ENCODE assay signal across 9 cellular contexts in the genomic region with DNA sequence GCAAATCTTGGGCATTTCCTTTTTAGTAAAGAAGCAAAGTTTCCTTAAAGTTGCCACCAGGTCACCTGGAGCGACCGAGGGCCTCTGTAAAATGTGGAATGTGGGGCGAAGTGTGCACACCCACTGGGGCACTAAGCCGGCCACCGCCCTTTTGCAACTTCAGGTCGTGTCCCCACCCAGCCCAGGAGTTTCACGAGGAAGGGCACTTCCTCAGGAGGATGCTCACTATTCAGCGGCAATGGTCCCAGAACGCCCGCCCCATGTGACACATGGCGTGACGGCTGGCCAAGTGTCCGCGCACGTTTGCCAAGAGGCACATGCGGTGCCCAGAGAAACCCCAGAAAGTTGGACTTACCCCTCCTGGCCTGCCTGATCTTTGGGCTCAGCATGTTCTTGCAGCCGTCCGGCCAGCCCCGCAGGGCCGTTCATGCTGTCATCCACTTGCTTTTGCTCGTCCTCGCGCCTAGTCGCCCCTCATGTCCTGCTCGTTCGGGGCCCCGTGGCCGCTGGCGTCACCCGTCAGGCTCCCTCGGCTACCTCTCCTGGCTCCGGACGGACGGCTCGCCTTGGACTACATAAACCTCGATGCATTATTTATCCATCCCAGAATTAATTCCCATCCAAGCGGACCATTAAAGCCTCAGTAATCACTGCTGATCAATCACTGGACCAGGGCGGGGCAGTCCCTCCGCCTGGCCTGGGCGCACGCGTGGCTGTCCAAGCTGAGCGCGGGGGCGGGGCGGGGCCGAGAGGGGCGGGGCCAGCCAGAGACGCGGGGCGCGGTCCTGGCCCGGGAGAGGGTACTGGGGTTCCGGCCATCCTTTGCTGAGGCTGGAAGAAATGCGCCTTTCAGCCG. TPM values are rescaled to one million over a fixed set of nuclear protein-coding genes. Genes with fewer than 3 reads are reported as not detected.
A peak's percentile ranks its signal among the peaks of the same experiment; 100 is the strongest.
DNase-seq lines count a peak whose midpoint lies in the region; ATAC-seq and TF ChIP-seq lines count a peak whose summit lies in the region.
"Had no signal": no experiment of that assay in that cellular context is flagged by ENCODE, and none has a peak within 500 bp of the region (broad histone marks: within the 10 kb centered on the region; RNA-seq: fewer than 3 reads in every experiment).

Gene ARHGAP22, minus strand, starts transcription at position 666 of the 856 bp plus-strand sequence. Its CDS starts 277 bp downstream, at position 389.

- peak within 1 kb of the TSS; percentile 43 for H3K4me3 ChIP-seq in iPS-18a (ENCODE audit: low read length)

- peak within 1 kb of the TSS; percentile 61 to 84 (median 75) for H3K4me3 Mint-ChIP-seq in brain

- H3K9me3 ChIP-seq in iPS-18a (ENCODE audit: control insufficient read depth, low read depth, low read length): no peaks in the 10 kb centered on the region

- intact Hi-C loops in sciatic nerve (cut with DNase I): no loop called here

- H3K27ac ChIP-seq in iPS-18a (ENCODE audit: low read length): no peak within 1 kb of the TSS

- no peaks in the 10 kb centered on the region for H3K9me3 Mint-ChIP-seq in brain

- in situ Hi-C loops in G401 (cut with HindIII; ENCODE audit: low sequenced_read_pairs): no loop called here

- H3K9ac ChIP-seq in iPS-18a (ENCODE audit: low read length): no peak within 1 kb of the TSS

- peaks cover 13% of the 10 kb centered on the region for H3K4me1 Mint-ChIP-seq in brain

- TF ChIP-seq CTCF in brain (conservative IDR thresholded peaks at IDR 0.05): no peak

- H3K27me3 Mint-ChIP-seq in brain: peaks cover 17% of the 10 kb centered on the region

- no peaks in the 10 kb centered on the region for H3K36me3 ChIP-seq in iPS-18a (ENCODE audit: control insufficient read depth, low read depth, low read length)

- peaks cover 12% of the 10 kb centered on the region for H3K27me3 ChIP-seq in iPS-18a (ENCODE audit: control insufficient read depth, insufficient read depth, low read length)

- H3K4me1 ChIP-seq in iPS-18a (ENCODE audit: control insufficient read depth, low read depth, low read length): peaks cover 15% of the 10 kb centered on the region

- H3K36me3 Mint-ChIP-seq in brain: no peaks in the 10 kb centered on the region

- H3K27ac Mint-ChIP-seq in brain: peak within 1 kb of the TSS in 1 of 5 experiments; percentile 54

- ATAC-seq in HG03460 (IDR thresholded peaks at IDR 0.05; ENCODE audit: unreplicated experiment) (peak; percentile 54), sciatic nerve (peak; percentile 89)

- DNase-seq in G401 (ENCODE audit: low spot score): peak; percentile 77
- DNase-seq in sciatic nerve (ENCODE audit: low spot score): peak; percentile 77
- no peak for DNase-seq in inferior parietal cortex (ENCODE audit: extremely low spot score)
- no peak for DNase-seq in OCI-M1 (lab: John Stamatoyannopoulos, UW)
- no peak for DNase-seq in SIG-M5 treated with dmso at 0.1 percent for 504 hours (lab: John Stamatoyannopoulos, UW; ENCODE audit: unreplicated experiment)

RNA-seq across cellular contexts. Expression of gene ARHGAP22, which starts in this region (rescaled TPM):
- total RNA-seq in G401 (2014; rRNA removed; shearing (Covaris generic)): 1.2 and 4.0 TPM in 2 replicates
- 8.7 TPM for polyA plus RNA-seq in brain (ENCODE audit: insufficient read depth, low read depth, low replicate concordance)
- total RNA-seq in sciatic nerve: 11.7 TPM
- total RNA-seq: T-helper 1 cell treated with Interleukin-12 subunit alpha and Interleukin-12 subunit beta and Interleukin-4 antibody, amounts not matched to agents 30 ng/mL and 1 ng/mL, for 36 hours had no signal

Comparison
In these comparisons a context has a peak if more than half of its experiments do, and no peak if none do; other contexts are left out.
1. DNase-seq: peak in G401 (single experiment) and sciatic nerve (single experiment); none in inferior parietal cortex (single experiment), OCI-M1 (single experiment) and SIG-M5 treated with dmso at 0.1 percent for 504 hours (single experiment).